In the genomic region with DNA sequence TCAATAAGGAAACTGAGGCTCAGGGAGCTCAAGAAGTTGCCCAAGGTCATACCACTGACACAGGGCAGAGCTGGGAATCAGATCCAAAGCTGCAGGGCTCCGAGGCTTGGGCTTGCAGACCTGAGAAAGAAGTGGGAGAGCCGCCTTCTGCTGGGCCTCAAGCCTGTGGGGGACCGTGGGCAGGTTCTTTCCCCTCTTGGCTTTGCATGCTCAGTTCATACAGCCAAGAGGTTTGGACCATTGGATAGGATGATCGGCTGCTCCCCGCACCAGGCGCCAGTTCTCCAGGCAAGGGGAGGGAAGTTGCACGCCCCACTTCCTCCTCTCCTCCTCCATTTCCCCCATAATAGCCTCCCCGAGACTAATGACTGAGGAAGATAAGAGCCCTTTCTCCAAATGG, we compare ENCODE assay signal across 25 cellular contexts. TPM values are rescaled to one million over a fixed set of nuclear protein-coding genes. Genes with fewer than 3 reads are reported as not detected.
"Had no signal": no experiment of that assay in that cellular context is flagged by ENCODE, and none has a peak within 500 bp of the region (broad histone marks: within the 10 kb centered on the region; RNA-seq: fewer than 3 reads in every experiment).

No MANE protein-coding gene starts in this region.

- H3K27ac ChIP-seq: epithelial cell of prostate, esophagus muscularis mucosa, gastrocnemius medialis, heart right ventricle, lower lobe of right lung, neutrophil, psoas muscle, spleen had no signal

- H3K9me3 Mint-ChIP-seq: memory B cell; mesothelial cell of epicardium; natural killer cell treated with Interleukin-12 subunit alpha and Interleukin-12 subunit beta and Interleukin-15 and Interleukin-18, amount 100 ng/mL, for 72 hours; stimulated activated memory B cell treated with anti-CD40 and anti-IgM and Interleukin-4, amounts not matched to agents 10 μg/mL and 1 μg/mL and 100 μg/mL, for 72 hours; stimulated activated naive CD8-positive, alpha-beta T cell treated with anti-CD3 and anti-CD28 coated beads, Interleukin-15, Interleukin-2, amounts not matched to agents 100 ng/mL and 50 ng/mL, for 24 hours had no signal

- H3K4me1 Mint-ChIP-seq: memory B cell; stimulated activated memory B cell treated with anti-CD40 and anti-IgM and Interleukin-4, amounts not matched to agents 10 μg/mL and 1 μg/mL and 100 μg/mL, for 72 hours had no signal

- ATAC-seq: gastrocnemius medialis; heart right ventricle; lower lobe of right lung; natural killer cell treated with Interleukin-12 subunit alpha and Interleukin-12 subunit beta and Interleukin-15 and Interleukin-18, amount 100 ng/mL, for 72 hours; psoas muscle; sciatic nerve; stimulated activated memory B cell treated with anti-CD40 and anti-IgM and Interleukin-4, amounts not matched to agents 10 μg/mL and 1 μg/mL and 100 μg/mL, for 72 hours had no signal

- H3K9me3 ChIP-seq: esophagus muscularis mucosa, gastrocnemius medialis, heart right ventricle, lower lobe of right lung, neutrophil, psoas muscle, spleen had no signal

- H3K4me3 ChIP-seq: esophagus muscularis mucosa, gastrocnemius medialis, heart right ventricle, lower lobe of right lung, psoas muscle, spleen had no signal

- H3K27ac Mint-ChIP-seq: memory B cell; mesothelial cell of epicardium; natural killer cell treated with Interleukin-12 subunit alpha and Interleukin-12 subunit beta and Interleukin-15 and Interleukin-18, amount 100 ng/mL, for 72 hours; stimulated activated memory B cell treated with anti-CD40 and anti-IgM and Interleukin-4, amounts not matched to agents 10 μg/mL and 1 μg/mL and 100 μg/mL, for 72 hours; stimulated activated naive CD8-positive, alpha-beta T cell treated with anti-CD3 and anti-CD28 coated beads, Interleukin-15, Interleukin-2, amounts not matched to agents 100 ng/mL and 50 ng/mL, for 24 hours had no signal

- H3K4me1 ChIP-seq: esophagus muscularis mucosa, gastrocnemius medialis, lower lobe of right lung, psoas muscle, spleen had no signal

- H3K4me3 Mint-ChIP-seq: memory B cell; mesothelial cell of epicardium; natural killer cell treated with Interleukin-12 subunit alpha and Interleukin-12 subunit beta and Interleukin-15 and Interleukin-18, amount 100 ng/mL, for 72 hours; stimulated activated memory B cell treated with anti-CD40 and anti-IgM and Interleukin-4, amounts not matched to agents 10 μg/mL and 1 μg/mL and 100 μg/mL, for 72 hours; stimulated activated naive CD8-positive, alpha-beta T cell treated with anti-CD3 and anti-CD28 coated beads, Interleukin-15, Interleukin-2, amounts not matched to agents 100 ng/mL and 50 ng/mL, for 24 hours had no signal

- H3K36me3 ChIP-seq: esophagus muscularis mucosa, gastrocnemius medialis, heart right ventricle, lower lobe of right lung, neutrophil, spleen had no signal

- DNase-seq: cortex of kidney; effector memory CD4-positive, alpha-beta T cell; gastrocnemius medialis; heart right ventricle; kidney glomerular epithelial cell; lower lobe of right lung; psoas muscle; retina; spleen; stimulated activated CD4-positive, alpha-beta T cell treated with anti-CD3 and anti-CD28 coated beads, Interleukin-15, amount 100 ng/mL, for 24 hours; stimulated activated CD4-positive, alpha-beta T cell treated with anti-CD3 and anti-CD28 coated beads, Interleukin-1b, Interleukin-23, amount 100 ng/mL, for 48 hours; stimulated activated CD4-positive, alpha-beta T cell treated with anti-CD3 and anti-CD28 coated beads, Interleukin-4, amount 100 ng/mL, for 24 hours; trophoblast cell had no signal

- H3K36me3 Mint-ChIP-seq: memory B cell; mesothelial cell of epicardium; natural killer cell treated with Interleukin-12 subunit alpha and Interleukin-12 subunit beta and Interleukin-15 and Interleukin-18, amount 100 ng/mL, for 72 hours; stimulated activated memory B cell treated with anti-CD40 and anti-IgM and Interleukin-4, amounts not matched to agents 10 μg/mL and 1 μg/mL and 100 μg/mL, for 72 hours had no signal

RNA-seq across cellular contexts. Expression of gene SLC6A1, which starts 7.0 kb away (rescaled TPM):
- total RNA-seq: fibroblast of villous mesenchyme; mesothelial cell of epicardium; myocyte; natural killer cell treated with Interleukin-12 subunit alpha and Interleukin-12 subunit beta and Interleukin-15 and Interleukin-18, amount 100 ng/mL, for 72 hours; osteoblast had no signal
